2 cellular contexts compared by ENCODE assay signal in genomic region chr17:68461122-68461539, GRCh38.
TF ChIP-seq lines count a peak whose summit lies in the region.

No MANE protein-coding gene starts in this region.

TF ChIP-seq in HCT116, 20 proteins besides CTCF, POLR2A, EP300 and RAD21:
- TF ChIP-seq SRF (IDR thresholded peaks at IDR 0.05; ENCODE audit: low read depth): peak; percentile 42; the same call in 1 of the 2 replicates
- TF ChIP-seq REST (IDR thresholded peaks at IDR 0.05; ENCODE audit: low read depth): no peak
- peak; percentile 46 for TF ChIP-seq MAX (IDR thresholded peaks at IDR 0.05)
- peak; percentile 81 for TF ChIP-seq CEBPB (IDR thresholded peaks at IDR 0.05; ENCODE audit: low read depth)
- no peak for TF ChIP-seq EZH2 (IDR thresholded peaks at IDR 0.05)
- no peak for TF ChIP-seq FOSL1 (IDR thresholded peaks at IDR 0.05; ENCODE audit: low read depth)
- TF ChIP-seq SP1 (IDR thresholded peaks at IDR 0.05; ENCODE audit: low read depth): 0 out of 2 replicates have a peak, but pooled peaks have one; percentile 15

TF ChIP-seq in WTC11, 78 proteins besides CTCF, POLR2A, EP300 and RAD21:
- TF ChIP-seq JUN (CRISPR knock-in tag; IDR thresholded peaks at IDR 0.05) (no peak), GABPB1 (CRISPR knock-in tag; IDR thresholded peaks at IDR 0.05) (peak; percentile 77)
